ENCODE assay signal across 14 cellular contexts in the genomic region with DNA sequence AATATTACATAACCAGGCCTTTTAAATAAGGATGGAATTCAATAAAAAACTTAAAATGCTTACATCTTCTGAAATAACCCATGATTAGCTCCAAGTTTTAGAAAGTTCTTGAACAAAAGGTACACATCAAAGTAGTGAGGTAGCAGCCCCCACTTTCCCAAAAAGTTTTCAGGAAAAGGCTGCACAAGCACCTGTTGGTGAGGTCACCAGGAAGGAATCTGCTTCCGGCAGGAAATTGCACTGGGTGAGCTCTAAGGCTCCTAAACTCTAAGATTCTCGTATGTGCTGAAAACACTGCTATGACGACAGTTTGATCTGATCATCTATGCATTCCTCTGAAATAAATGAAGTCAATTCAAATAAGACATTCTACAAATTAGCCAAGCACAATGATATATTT. TPM values are rescaled to one million over a fixed set of nuclear protein-coding genes. Genes with fewer than 3 reads are reported as not detected.
A peak's percentile ranks its signal among the peaks of the same experiment; 100 is the strongest.
DNase-seq lines count a peak whose midpoint lies in the region; ATAC-seq and TF ChIP-seq lines count a peak whose summit lies in the region.
"Had no signal": no experiment of that assay in that cellular context is flagged by ENCODE, and none has a peak within 500 bp of the region (broad histone marks: within the 10 kb centered on the region; RNA-seq: fewer than 3 reads in every experiment).

No MANE protein-coding gene starts in this region.

- TF ChIP-seq POLR2A in body of pancreas (IDR thresholded peaks at IDR 0.05) = no peak

- H3K27me3 ChIP-seq in body of pancreas = no peaks in the 10 kb centered on the region
- no peaks in the 10 kb centered on the region for H3K27me3 ChIP-seq in smooth muscle cell (ENCODE audit: low read depth)
- H3K27me3 ChIP-seq: transverse colon had no signal

- peak overlapping the region; percentile 58 for H2AFZ ChIP-seq in smooth muscle cell (ENCODE audit: low read depth)

- H3K9me3 ChIP-seq in body of pancreas (no peaks in the 10 kb centered on the region), smooth muscle cell (replicated peaks; ENCODE audit: low read depth) (no peaks in the 10 kb centered on the region)
- H3K9me3 ChIP-seq: transverse colon had no signal

- TF ChIP-seq CTCF in body of pancreas (IDR thresholded peaks at IDR 0.05) (no peak), smooth muscle cell (IDR thresholded peaks at IDR 0.05; ENCODE audit: borderline replicate concordance, insufficient read depth, poor library complexity, severe bottlenecking) (no peak)

- H3K36me3 ChIP-seq in body of pancreas (replicated peaks in 1 of 2; ENCODE audit: insufficient read depth in 1 of 2, low read depth in 2 of 2) = no peaks in the 10 kb centered on the region
- H3K36me3 ChIP-seq in smooth muscle cell (ENCODE audit: low read depth) = no peaks in the 10 kb centered on the region
- H3K36me3 ChIP-seq: transverse colon had no signal

- H3K4me3 ChIP-seq in body of pancreas (no peak overlapping the region), smooth muscle cell (peak overlapping the region; percentile 4)
- H3K4me3 ChIP-seq: transverse colon had no signal

- peak; percentile 14 for DNase-seq in DMS53 (lab: John Stamatoyannopoulos, UW)
- DNase-seq in DMS53 treated with DMSO at 0.1 percent for 48 hours (lab: John Stamatoyannopoulos, UW; ENCODE audit: unreplicated experiment) = no peak
- peak in 3 of 4 donors; percentile 15 to 35 (median 32) for DNase-seq in body of pancreas
- DNase-seq in islet precursor cell = peak; percentile 76
- DNase-seq in smooth muscle cell (lab: John Stamatoyannopoulos, UW; ENCODE audit: unreplicated experiment) = no peak
- no peak for DNase-seq in activated CD4-positive, alpha-beta T cell treated with anti-CD3 and anti-CD28 coated beads for 48 hours
- no peak for DNase-seq in SHP77 treated with DMSO at 0.1 percent for 48 hours (lab: John Stamatoyannopoulos, UW)
- DNase-seq: 8988T, activated B cell treated with CpG ODN at 0.5 μM for 24 hours, activated gamma-delta T cell treated with Interleukin-2 at 50 U/mL for 16 hours, MM.1S, natural killer cell, transverse colon had no signal

- H3F3A ChIP-seq in smooth muscle cell (ENCODE audit: low read depth) = no peaks in the 10 kb centered on the region

- intact Hi-C loops in body of pancreas (cut with DNase I) = no loop called here

- peak overlapping the region; percentile 78 for H3K4me2 ChIP-seq in smooth muscle cell

- H4K20me1 ChIP-seq in smooth muscle cell (ENCODE audit: low read depth) = no peaks in the 10 kb centered on the region

- H3K27ac ChIP-seq in body of pancreas = no peak overlapping the region
- H3K27ac ChIP-seq in smooth muscle cell (ENCODE audit: low read depth) = peak overlapping the region; percentile 85
- H3K27ac ChIP-seq: transverse colon had no signal

- peak overlapping the region; percentile 58 for H3K9ac ChIP-seq in smooth muscle cell (ENCODE audit: low read depth)

- peak; percentile 85 for ATAC-seq in body of pancreas
- no peak for ATAC-seq in HG03571 (IDR thresholded peaks at IDR 0.05; ENCODE audit: unreplicated experiment)
- ATAC-seq: natural killer cell had no signal

- 62 to 71% methylated on average over 3 of the region's 3 CpGs for whole genome bisulfite sequencing in body of pancreas, 2 donors
- 19% methylated on average over 3 of the region's 3 CpGs for WGBS in smooth muscle cell (ENCODE audit: low lambda C conversion rate)

- H3K79me2 ChIP-seq in smooth muscle cell (ENCODE audit: low read depth) = no peaks in the 10 kb centered on the region

- H3K4me1 ChIP-seq in body of pancreas = no peaks in the 10 kb centered on the region
- peaks cover 11% of the 10 kb centered on the region for H3K4me1 ChIP-seq in smooth muscle cell (ENCODE audit: low read depth)
- H3K4me1 ChIP-seq: transverse colon had no signal

RNA-seq across cellular contexts. Expression of gene TTC7B, which starts 34.3 kb away (rescaled TPM):
- 10 to 100 TPM; 15.3 to 44.2 TPM for total RNA-seq in body of pancreas
- total RNA-seq in smooth muscle cell = 22.1 and 29.2 TPM in 2 replicates
- 34.5 and 54.1 TPM in 2 replicates for polyA plus RNA-seq in smooth muscle cell

Comparison
In these comparisons a context has a peak if more than half of its experiments do, and no peak if none do; other contexts are left out.
1. DNase-seq: peak in DMS53 (single experiment), body of pancreas (3 of 4) and islet precursor cell (single experiment); none in DMS53 treated with DMSO at 0.1 percent for 48 hours (single experiment), smooth muscle cell (single experiment), activated CD4-positive, alpha-beta T cell treated with anti-CD3 and anti-CD28 coated beads for 48 hours (single experiment) and SHP77 treated with DMSO at 0.1 percent for 48 hours (single experiment).